ENCODE assay signal across 10 cellular contexts in genomic region chr14:94051115-94051514, GRCh38. TPM values are rescaled to one million over a fixed set of nuclear protein-coding genes. Genes with fewer than 3 reads are reported as not detected.
DNase-seq lines count a peak whose midpoint lies in the region; ATAC-seq, FAIRE-seq and TF ChIP-seq lines count a peak whose summit lies in the region.
"Had no signal": no experiment of that assay in that cellular context is flagged by ENCODE, and none has a peak within 500 bp of the region (broad histone marks: within the 10 kb centered on the region; RNA-seq: fewer than 3 reads in every experiment).

No MANE protein-coding gene starts in this region.

- no peak for FAIRE-seq in H1 (lab: Jason Lieb, UNC)

- no peak overlapping the region for H3K4me2 ChIP-seq in H1 (ENCODE audit: insufficient read depth in 1 of 2, low read depth in 2 of 2, low read length in 2 of 2)

- TF ChIP-seq POLR2A in H1 (IDR thresholded peaks at IDR 0.05; ENCODE audit: control extremely low read depth in 1 of 2, low read depth in 2 of 2, low read length in 2 of 2), result no peak

- no peak overlapping the region for H4K5ac ChIP-seq in H1 (ENCODE audit: insufficient read length, low read depth, low read length)

- no peaks in the 10 kb centered on the region for H3K27me3 ChIP-seq in CD4-positive, alpha-beta T cell (ENCODE audit: control insufficient read depth, insufficient read depth, low read length)
- H3K27me3 ChIP-seq in H1 (replicated peaks in 1 of 4; ENCODE audit: control insufficient read depth in 3 of 4, extremely low read depth in 1 of 4, insufficient read depth in 3 of 4, low read length in 3 of 4), result no peaks in the 10 kb centered on the region

- no peak overlapping the region for H3K27ac ChIP-seq in CD4-positive, alpha-beta T cell (ENCODE audit: low read depth, low read length)
- no peak overlapping the region for H3K27ac ChIP-seq in H1 (ENCODE audit: low read depth, low read length)

- H3K4me1 ChIP-seq in H1 (replicated peaks in 1 of 4; ENCODE audit: control insufficient read depth in 3 of 4, insufficient read depth in 4 of 4, low read length in 3 of 4), result no peaks in the 10 kb centered on the region; a peak in 1 of 7 replicates

- peak; percentile 41 to 44; a peak in 3 of 4 replicates for TF ChIP-seq RAD21 in H1 (IDR thresholded peaks at IDR 0.05 in 1 of 2, conservative IDR thresholded peaks at IDR 0.05 in 1 of 2; ENCODE audit: low read depth in 2 of 2, low read length in 2 of 2)

- peak overlapping the region; percentile 69 for H3K27ac Mint-ChIP-seq in CD4-positive, alpha-beta T cell
- H3K27ac Mint-ChIP-seq: dendritic cell treated with granulocyte-macrophage colony-stimulating factor and Interleukin-4, amounts not matched to agents 40 ng/mL and 50 ng/mL, for 4 days had no signal

- no peak overlapping the region for H2AFZ ChIP-seq in H1 (ENCODE audit: low read length)

- peaks cover 98% of the 10 kb centered on the region for H3K36me3 Mint-ChIP-seq in CD4-positive, alpha-beta T cell (ENCODE audit: low read depth)

- H3K14ac ChIP-seq in H1 (ENCODE audit: insufficient read length), result no peak overlapping the region

- TF ChIP-seq EP300 in H1 (IDR thresholded peaks at IDR 0.05; ENCODE audit: borderline replicate concordance in 1 of 2, low read depth in 2 of 2, low read length in 2 of 2), result no peak

- no peak overlapping the region for H2BK20ac ChIP-seq in H1 (ENCODE audit: low read length)

- no peak overlapping the region for H3K4me3 Mint-ChIP-seq in CD4-positive, alpha-beta T cell
- H3K4me3 Mint-ChIP-seq: dendritic cell treated with granulocyte-macrophage colony-stimulating factor and Interleukin-4, amounts not matched to agents 40 ng/mL and 50 ng/mL, for 4 days had no signal

- H3K4me3 ChIP-seq in H1 (ENCODE audit: extremely low read depth in 1 of 4, insufficient read depth in 2 of 4, low read depth in 3 of 4, low read length in 4 of 4), result no peak overlapping the region
- H3K4me3 ChIP-seq: HAP-1 had no signal

- H2BK120ac ChIP-seq in H1 (replicated peaks; ENCODE audit: low read depth, low read length), result no peak overlapping the region

- intact Hi-C loops in CD4-positive, alpha-beta T cell (cut with DNase I, micrococcal nuclease), result loop anchor here in 1 of 2 experiments (2.0 kb wide), 1 partner anchor 130 kb away; no protein-coding TSS in a partner anchor

- no peaks in the 10 kb centered on the region for H3K9me3 Mint-ChIP-seq in CD4-positive, alpha-beta T cell
- H3K9me3 Mint-ChIP-seq: dendritic cell treated with granulocyte-macrophage colony-stimulating factor and Interleukin-4, amounts not matched to agents 40 ng/mL and 50 ng/mL, for 4 days had no signal

- DNase-seq in CD4-positive, alpha-beta T cell, result no peak
- DNase-seq in NCI-H2227 (lab: John Stamatoyannopoulos, UW; ENCODE audit: unreplicated experiment), result peak; percentile 68
- DNase-seq in H1 (ENCODE audit: low read depth in 1 of 2, low spot score in 2 of 2), result no peak
- peak; percentile 48 for DNase-seq in mucosa of gallbladder (ENCODE audit: low spot score)
- DNase-seq in NCI-H146 treated with DMSO at 0.1 percent for 48 hours (lab: John Stamatoyannopoulos, UW; ENCODE audit: unreplicated experiment), result no peak
- DNase-seq in NCI-H1105 treated with DMSO at 0.1 percent for 48 hours (lab: John Stamatoyannopoulos, UW), result no peak

- no peaks in the 10 kb centered on the region for H3K9me3 ChIP-seq in CD4-positive, alpha-beta T cell (ENCODE audit: control insufficient read depth, low read length)
- no peaks in the 10 kb centered on the region for H3K9me3 ChIP-seq in H1 (ENCODE audit: insufficient read depth in 2 of 2, low read depth in 1 of 2, low read length in 1 of 2)
- H3K9me3 ChIP-seq: HAP-1 had no signal

- H3K9ac ChIP-seq in H1 (replicated peaks in 1 of 4; ENCODE audit: extremely low read depth in 1 of 4, low read depth in 3 of 4, low read length in 3 of 4), result no peak overlapping the region

- H4K20me1 ChIP-seq in H1 (replicated peaks in 1 of 2; ENCODE audit: control insufficient read depth in 1 of 2, insufficient read depth in 2 of 2, low read length in 2 of 2), result peaks cover 2 to 7% of the 10 kb centered on the region in 2 experiments

- H2BK12ac ChIP-seq in H1 (ENCODE audit: low read depth, low read length), result no peak overlapping the region

- no peak overlapping the region for H3K23ac ChIP-seq in H1 (ENCODE audit: insufficient read length)

- no peak overlapping the region for H3K18ac ChIP-seq in H1 (ENCODE audit: extremely low read depth, low read length)

- H3K79me2 ChIP-seq in H1 (ENCODE audit: control insufficient read depth in 1 of 2, insufficient read depth in 2 of 2, low read length in 2 of 2), result no peaks in the 10 kb centered on the region

- WGBS in H1 (ENCODE audit: extremely low coverage in 1 of 2, insufficient coverage in 1 of 2, insufficient read length in 1 of 2, insufficient replicate concordance in 2 of 2, low coverage in 1 of 2, low lambda C conversion rate in 2 of 2, missing lambda C conversion rate in 1 of 2), 2 experiments, result 75% methylated on average over 9 of the region's 9 CpGs; no CpG with 5 or more reads in 1 of the 2 experiments

- H2BK15ac ChIP-seq in H1 (ENCODE audit: low read length), result no peak overlapping the region

- no peak overlapping the region for H4K8ac ChIP-seq in H1 (ENCODE audit: extremely low read depth, insufficient read depth, low read length)

- H2BK5ac ChIP-seq in H1 (ENCODE audit: low read depth, low read length), result no peak overlapping the region

- no peaks in the 10 kb centered on the region for H3K27me3 Mint-ChIP-seq in CD4-positive, alpha-beta T cell
- H3K27me3 Mint-ChIP-seq: dendritic cell treated with granulocyte-macrophage colony-stimulating factor and Interleukin-4, amounts not matched to agents 40 ng/mL and 50 ng/mL, for 4 days had no signal

- H2AK5ac ChIP-seq in H1 (ENCODE audit: low read depth, low read length), result no peak overlapping the region

- CTCF ChIA-PET in CD4-positive, alpha-beta T cell (lab: Charles Lee), result interaction anchor here (1.1 kb wide), 1 partner anchor 86 kb away, joined by 3 read pairs; no protein-coding TSS in a partner anchor
- CTCF ChIA-PET in H1 (lab: Charles Lee; ENCODE audit: partially characterized antibody), result interaction anchor here (0.7 to 17.4 kb wide), 19 partner anchors 10 to 255 kb away, joined by 3 to 148 read pairs (median 5); partner anchors contain the start of genes DDX24, IFI27L1 and IFI27L2

- H3K79me1 ChIP-seq in H1 (ENCODE audit: low read depth, low read length), result no peaks in the 10 kb centered on the region; the same call in 1 of the 2 replicates

- ATAC-seq in CD4-positive, alpha-beta T cell (ENCODE audit: poor library complexity), result no peak
- ATAC-seq in GM21390 (IDR thresholded peaks at IDR 0.05; ENCODE audit: unreplicated experiment) (no peak), HG03378 (IDR thresholded peaks at IDR 0.05; ENCODE audit: unreplicated experiment) (no peak)

- peaks cover 22% of the 10 kb centered on the region for H3K4me1 Mint-ChIP-seq in CD4-positive, alpha-beta T cell (ENCODE audit: low read depth)

- POLR2A ChIA-PET in CD4-positive, alpha-beta T cell (lab: Charles Lee), result interaction anchor here (0.7 to 1.1 kb wide), 2 partner anchors 30 kb away, joined by 3 to 4 read pairs; partner anchors contain the start of genes DDX24 and IFI27L1
- POLR2A ChIA-PET in H1 (lab: Charles Lee; ENCODE audit: partially characterized antibody), result interaction anchor here (1.5 kb wide), 1 partner anchor 15 kb away, joined by 6 read pairs; no protein-coding TSS in a partner anchor

- H4K91ac ChIP-seq in H1 (replicated peaks; ENCODE audit: insufficient read length, low read length), result no peak overlapping the region

- peaks cover 28 to 76% (median 51%) of the 10 kb centered on the region in 4 experiments for H3K36me3 ChIP-seq in H1 (ENCODE audit: control insufficient read depth in 2 of 4, insufficient read depth in 4 of 4, low read length in 3 of 4)

- H3K56ac ChIP-seq in H1 (replicated peaks; ENCODE audit: insufficient read length, low read depth, low read length), result no peak overlapping the region

- TF ChIP-seq CTCF in CD4-positive, alpha-beta T cell (IDR thresholded peaks at IDR 0.05), result no peak
- peak; percentile 38 to 52 (median 47) for TF ChIP-seq CTCF in H1 (IDR thresholded peaks at IDR 0.05; ENCODE audit: control extremely low read depth in 1 of 3, insufficient read depth in 1 of 3, low read depth in 1 of 3, low read length in 3 of 3)

- no peaks in the 10 kb centered on the region for H3K23me2 ChIP-seq in H1 (ENCODE audit: low read depth, low read length)

- no peak overlapping the region for H3K4ac ChIP-seq in H1 (replicated peaks; ENCODE audit: insufficient read length, low read depth, low read length)

RNA-seq across cellular contexts. Expression of gene OTUB2, which starts 25.0 kb away (rescaled TPM):
- total RNA-seq in CD4-positive, alpha-beta T cell, result not detected
- 4.1 and 4.2 TPM in 2 replicates for total RNA-seq in H1 (2021; fragmentation: NEBNext Ultra II Directional; extraction: Animal tissue kit (Norgen Biotek cat#: 25700))
- polyA plus RNA-seq in H1 (2011; rRNA removed), result 2.2 and 2.6 TPM in 2 replicates
- polyA plus RNA-seq in H1 (2011; cell fraction: cytosol; rRNA removed), result 2.1 TPM
- 3.1 TPM for polyA plus RNA-seq in H1 (2011; cell fraction: nucleus; rRNA removed)
- 2.8 to 4.1 TPM (median 3.5 TPM) in 4 replicates for polyA plus RNA-seq in H1 (2012, experiment 1 of 2)
- polyA plus RNA-seq in H1 (2012, experiment 2 of 2), result 5.0 TPM
- 2.3 TPM for polyA plus RNA-seq in H1 (2013, experiment 1 of 2)
- 2.1 TPM for polyA plus RNA-seq in H1 (2013, experiment 2 of 2)
- 7.9 and 8.0 TPM in 2 replicates for polyA minus RNA-seq in H1 (2011; rRNA and poly(A)+ RNA removed)
- polyA minus RNA-seq in H1 (2011; cell fraction: cytosol; rRNA and poly(A)+ RNA removed), result 4.5 TPM
- polyA minus RNA-seq in H1 (2011; cell fraction: nucleus; rRNA and poly(A)+ RNA removed), result 5.9 TPM
- 2.1 TPM for total RNA-seq in mucosa of gallbladder

RNA-seq across cellular contexts. Expression of gene DDX24, which starts 29.9 kb away (rescaled TPM):
- 100 to 1,000 TPM; 678 to 711 TPM for total RNA-seq in CD4-positive, alpha-beta T cell
- total RNA-seq in H1 (2021; fragmentation: NEBNext Ultra II Directional; extraction: Animal tissue kit (Norgen Biotek cat#: 25700)), result 186 and 201 TPM in 2 replicates
- polyA plus RNA-seq in H1 (2011; rRNA removed), result 73.8 and 89.0 TPM in 2 replicates
- polyA plus RNA-seq in H1 (2011; cell fraction: cytosol; rRNA removed), result 112 TPM
- 96.5 TPM for polyA plus RNA-seq in H1 (2011; cell fraction: nucleus; rRNA removed)
- polyA plus RNA-seq in H1 (2012, experiment 1 of 2), result 129 to 189 TPM (median 137 TPM) in 4 replicates
- polyA plus RNA-seq in H1 (2012, experiment 2 of 2), result 68.9 TPM
- 194 TPM for polyA plus RNA-seq in H1 (2013, experiment 1 of 2)
- polyA plus RNA-seq in H1 (2013, experiment 2 of 2), result 175 TPM
- polyA minus RNA-seq in H1 (2011; rRNA and poly(A)+ RNA removed), result 106 and 119 TPM in 2 replicates
- polyA minus RNA-seq in H1 (2011; cell fraction: cytosol; rRNA and poly(A)+ RNA removed), result 42.5 TPM
- polyA minus RNA-seq in H1 (2011; cell fraction: nucleus; rRNA and poly(A)+ RNA removed), result 60.4 TPM
- total RNA-seq in mucosa of gallbladder, result 187 TPM

RNA-seq across cellular contexts. Expression of gene IFI27L1, which starts 30.0 kb away (rescaled TPM):
- total RNA-seq in CD4-positive, alpha-beta T cell, result 10 to 100 TPM; 14.1 to 14.3 TPM
- 19.9 and 21.2 TPM in 2 replicates for total RNA-seq in H1 (2021; fragmentation: NEBNext Ultra II Directional; extraction: Animal tissue kit (Norgen Biotek cat#: 25700))
- 30.5 and 36.8 TPM in 2 replicates for polyA plus RNA-seq in H1 (2011; rRNA removed)
- polyA plus RNA-seq in H1 (2011; cell fraction: cytosol; rRNA removed), result 33.8 TPM
- polyA plus RNA-seq in H1 (2011; cell fraction: nucleus; rRNA removed), result 22.6 TPM
- polyA plus RNA-seq in H1 (2012, experiment 1 of 2), result 20.5 to 28.6 TPM (median 24.5 TPM) in 4 replicates
- polyA plus RNA-seq in H1 (2012, experiment 2 of 2), result 30.3 TPM
- polyA plus RNA-seq in H1 (2013, experiment 1 of 2), result 23.2 TPM
- polyA plus RNA-seq in H1 (2013, experiment 2 of 2), result 26.4 TPM
- 5.0 and 5.4 TPM in 2 replicates for polyA minus RNA-seq in H1 (2011; rRNA and poly(A)+ RNA removed)
- polyA minus RNA-seq in H1 (2011; cell fraction: cytosol; rRNA and poly(A)+ RNA removed), result 4.8 TPM
- 12.0 TPM for polyA minus RNA-seq in H1 (2011; cell fraction: nucleus; rRNA and poly(A)+ RNA removed)
- total RNA-seq in mucosa of gallbladder, result 19.8 TPM

RNA-seq across cellular contexts. Expression of gene CCDC197, which starts 54.0 kb away (rescaled TPM):
- not detected for total RNA-seq in CD4-positive, alpha-beta T cell
- total RNA-seq in H1 (2021; fragmentation: NEBNext Ultra II Directional; extraction: Animal tissue kit (Norgen Biotek cat#: 25700)), result not detected in 2 replicates
- not detected in 2 replicates for polyA plus RNA-seq in H1 (2011; rRNA removed)
- polyA plus RNA-seq in H1 (2011; cell fraction: cytosol; rRNA removed), result not detected
- not detected for polyA plus RNA-seq in H1 (2011; cell fraction: nucleus; rRNA removed)
- polyA plus RNA-seq in H1 (2012, experiment 1 of 2), result not detected in 4 replicates
- not detected for polyA plus RNA-seq in H1 (2012, experiment 2 of 2)
- polyA plus RNA-seq in H1 (2013, experiment 1 of 2), result not detected
- polyA plus RNA-seq in H1 (2013, experiment 2 of 2), result not detected
- polyA minus RNA-seq in H1 (2011; rRNA and poly(A)+ RNA removed), result not detected in 2 replicates
- polyA minus RNA-seq in H1 (2011; cell fraction: cytosol; rRNA and poly(A)+ RNA removed), result not detected
- polyA minus RNA-seq in H1 (2011; cell fraction: nucleus; rRNA and poly(A)+ RNA removed), result not detected
- not detected for total RNA-seq in mucosa of gallbladder

RNA-seq across cellular contexts. Expression of gene IFI27, which starts 59.4 kb away (rescaled TPM):
- total RNA-seq in CD4-positive, alpha-beta T cell, result 1 to 10 TPM; 1.7 to 2.2 TPM
- total RNA-seq in H1 (2021; fragmentation: NEBNext Ultra II Directional; extraction: Animal tissue kit (Norgen Biotek cat#: 25700)), result 0.76 and 1.0 TPM in 2 replicates
- 1.9 and 2.2 TPM in 2 replicates for polyA plus RNA-seq in H1 (2011; rRNA removed)
- 2.5 TPM for polyA plus RNA-seq in H1 (2011; cell fraction: cytosol; rRNA removed)
- 8.4 TPM for polyA plus RNA-seq in H1 (2011; cell fraction: nucleus; rRNA removed)
- 1.6 to 2.5 TPM (median 1.9 TPM) in 4 replicates for polyA plus RNA-seq in H1 (2012, experiment 1 of 2)
- 3.8 TPM for polyA plus RNA-seq in H1 (2012, experiment 2 of 2)
- polyA plus RNA-seq in H1 (2013, experiment 1 of 2), result 1.6 TPM
- polyA plus RNA-seq in H1 (2013, experiment 2 of 2), result 1.4 TPM
- 0.57 and 0.68 TPM in 2 replicates for polyA minus RNA-seq in H1 (2011; rRNA and poly(A)+ RNA removed)
- 1.4 TPM for polyA minus RNA-seq in H1 (2011; cell fraction: cytosol; rRNA and poly(A)+ RNA removed)
- polyA minus RNA-seq in H1 (2011; cell fraction: nucleus; rRNA and poly(A)+ RNA removed), result 1.7 TPM
- 478 TPM for total RNA-seq in mucosa of gallbladder

Comparison
In these comparisons a context has a peak if more than half of its experiments do, and no peak if none do; other contexts are left out.
1. DNase-seq: peak in NCI-H2227 (single experiment) and mucosa of gallbladder (single experiment); none in CD4-positive, alpha-beta T cell (0 of 10), H1 (0 of 2), NCI-H146 treated with DMSO at 0.1 percent for 48 hours (single experiment) and NCI-H1105 treated with DMSO at 0.1 percent for 48 hours (single experiment).